Comparison of ENCODE assay signal across 22 cellular contexts in genomic region chr1:117824612-117825011, GRCh38.
A peak's percentile ranks its signal among the peaks of the same experiment; 100 is the strongest.
DNase-seq lines count a peak whose midpoint lies in the region; ATAC-seq and TF ChIP-seq lines count a peak whose summit lies in the region.
"Had no signal": no experiment of that assay in that cellular context is flagged by ENCODE, and none has a peak within 500 bp of the region (broad histone marks: within the 10 kb centered on the region; RNA-seq: fewer than 3 reads in every experiment).

No MANE protein-coding gene starts in this region.

- H3K27me3 ChIP-seq in MG63, result no peaks in the 10 kb centered on the region
- no peaks in the 10 kb centered on the region for H3K27me3 ChIP-seq in right cardiac atrium (ENCODE audit: control insufficient read depth, insufficient read depth)
- H3K27me3 ChIP-seq: BE2C, hepatocyte, left lung, tibial nerve had no signal

- DNase-seq in MG63 (peak; percentile 94), coronary artery (ENCODE audit: low spot score) (no peak), right cardiac atrium (peak; percentile 54 to 83 (median 70)), NCI-H526 (lab: John Stamatoyannopoulos, UW) (no peak), DMS153 (lab: John Stamatoyannopoulos, UW) (no peak), NCI-H146 treated with DMSO at 0.1 percent for 48 hours (lab: John Stamatoyannopoulos, UW; ENCODE audit: unreplicated experiment) (no peak)
- DNase-seq in effector CD8-positive, alpha-beta T cell (lab: John Stamatoyannopoulos, UW), result no peak
- DNase-seq: activated CD4-positive, alpha-beta T cell treated with anti-CD3 and anti-CD28 coated beads, Interleukin-2, amount 50 U/mL, for 1 hour; BE2C; foreskin melanocyte; Karpas-422; left lung; midbrain; natural killer cell; NCI-H1048; NCI-H187 treated with DMSO at 0.1 percent for 48 hours; stimulated activated CD4-positive, alpha-beta T cell treated with anti-CD3 and anti-CD28 coated beads, Interleukin-4, amount 100 ng/mL, for 4 hours; stimulated activated naive CD4-positive, alpha-beta T cell treated with Interleukin-2 at 50 U/mL for 16 hours; WERI-Rb-1 had no signal

- TF ChIP-seq CTCF in coronary artery (IDR thresholded peaks at IDR 0.05), result no peak

- 54% methylated on average over 1 of the region's 1 CpG for WGBS in right cardiac atrium

- peak overlapping the region; percentile 56 to 82 for H3K27ac ChIP-seq in coronary artery
- no peak overlapping the region for H3K27ac ChIP-seq in right cardiac atrium (ENCODE audit: low read length)
- H3K27ac ChIP-seq: hepatocyte, left lung, WERI-Rb-1 had no signal

- H3K36me3 ChIP-seq in MG63, result no peaks in the 10 kb centered on the region
- H3K36me3 ChIP-seq: BE2C, HAP-1, left lung, tibial nerve, WERI-Rb-1 had no signal

- intact Hi-C loops in right cardiac atrium (cut with DNase I), result no loop called here

- H3K9me3 ChIP-seq in MG63, result peaks cover 11% of the 10 kb centered on the region; the same call in 1 of the 2 replicates
- no peaks in the 10 kb centered on the region for H3K9me3 ChIP-seq in right cardiac atrium (ENCODE audit: control insufficient read depth, low read length)
- H3K9me3 ChIP-seq: BE2C, HAP-1, left lung, tibial nerve had no signal

- peaks cover 12% of the 10 kb centered on the region for H3K4me1 ChIP-seq in right cardiac atrium (ENCODE audit: control insufficient read depth, insufficient read depth, low read length)
- H3K4me1 ChIP-seq: HAP-1 had no signal

- H3K4me3 ChIP-seq in MG63 (no peak overlapping the region), coronary artery (no peak overlapping the region), right cardiac atrium (ENCODE audit: low read length) (no peak overlapping the region)
- H3K4me3 ChIP-seq: HAP-1, hepatocyte, left lung, tibial nerve had no signal

- peak; percentile 38 to 59 for ATAC-seq in right cardiac atrium
- ATAC-seq: left lung, natural killer cell had no signal

Comparison
In these comparisons a context has a peak if more than half of its experiments do, and no peak if none do; other contexts are left out.
1. DNase-seq: peak in MG63 (single experiment) and right cardiac atrium (3 of 3); none in coronary artery (single experiment), NCI-H526 (0 of 2), effector CD8-positive, alpha-beta T cell (single experiment), DMS153 (single experiment) and NCI-H146 treated with DMSO at 0.1 percent for 48 hours (single experiment).